ENCODE assay signal across 20 cellular contexts in genomic region chrY:8033200-8033599, GRCh38.
"Had no signal": no experiment of that assay in that cellular context is flagged by ENCODE, and none has a peak within 500 bp of the region (broad histone marks: within the 10 kb centered on the region; RNA-seq: fewer than 3 reads in every experiment).

No MANE protein-coding gene starts in this region.

- H3K27ac ChIP-seq: gastroesophageal sphincter, neutrophil, ovary, thoracic aorta, VCaP had no signal

- H3K27me3 ChIP-seq: gastroesophageal sphincter, neutrophil, ovary had no signal

- H3K36me3 ChIP-seq: gastroesophageal sphincter, neutrophil, ovary, thoracic aorta had no signal

- H3K9me3 ChIP-seq: gastroesophageal sphincter, neutrophil, ovary, thoracic aorta had no signal

- H3K4me3 ChIP-seq: gastroesophageal sphincter, ovary, thoracic aorta had no signal

- DNase-seq: activated CD4-positive, alpha-beta T cell treated with anti-CD3 and anti-CD28 coated beads for 4 hours; activated CD4-positive, alpha-beta T cell treated with anti-CD3 and anti-CD28 coated beads, Interleukin-2, amount 50 U/mL, for 4 hours; activated CD8-positive, alpha-beta memory T cell treated with anti-CD3 and anti-CD28 coated beads for 24 hours; activated effector memory CD4-positive, alpha-beta T cell treated with anti-CD3 and anti-CD28 coated beads, Interleukin-2, amount 50 U/mL, for 16 hours; activated naive CD4-positive, alpha-beta T cell treated with anti-CD3 and anti-CD28 coated beads for 36 hours; amniotic stem cell; head of caudate nucleus; hippocampal formation; left cardiac atrium; mammary epithelial cell; nephron progenitor cell; ovary; retina; small intestine; stimulated activated CD4-positive, alpha-beta T cell treated with anti-CD3 and anti-CD28 coated beads, Interleukin-4, amount 100 ng/mL, for 24 hours; trophoblast cell had no signal

- H3K4me1 ChIP-seq: gastroesophageal sphincter had no signal
